Comparison of ENCODE assay signal across 8 cellular contexts in the genomic region with DNA sequence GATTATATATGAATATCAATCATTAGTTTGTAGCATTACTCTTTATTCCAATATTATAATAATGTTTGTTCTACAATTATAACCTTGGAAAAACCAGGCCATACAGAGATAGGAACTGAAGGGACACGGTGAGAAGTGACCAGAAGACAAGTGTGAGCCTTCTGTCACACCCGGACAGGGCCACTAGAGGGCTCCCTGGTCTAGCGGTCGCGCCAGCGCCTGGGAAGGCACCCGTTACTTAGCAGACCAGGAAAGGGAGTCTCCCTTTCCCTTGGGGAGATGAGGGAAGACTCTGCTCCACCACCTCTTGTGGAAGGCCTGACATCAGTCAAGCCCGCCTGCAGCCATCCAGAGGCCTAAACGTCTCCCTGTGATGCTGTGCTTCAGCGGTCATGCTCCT. TPM values are rescaled to one million over a fixed set of nuclear protein-coding genes. Genes with fewer than 3 reads are reported as not detected.
A peak's percentile ranks its signal among the peaks of the same experiment; 100 is the strongest.
DNase-seq lines count a peak whose midpoint lies in the region; ATAC-seq and TF ChIP-seq lines count a peak whose summit lies in the region.
"Not testable (repeated sequence)": the region's sequence is repeated elsewhere in the genome, so short reads cannot be mapped to it uniquely, and the experiment has no call there.

No MANE protein-coding gene starts in this region.

- intact Hi-C loops in HCT116 (cut with micrococcal nuclease); dorsolateral prefrontal cortex (cut with DNase I): not testable (repeated sequence)

- not testable (repeated sequence) for H3K4me3 ChIP-seq in BJ (ENCODE audit: low read depth, low read length); HCT116 (replicated peaks in 1 of 2; ENCODE audit: low read depth in 1 of 2, low read length in 2 of 2); NT2/D1 (ENCODE audit: insufficient read length, low read depth); dorsolateral prefrontal cortex; cardiac muscle cell

- DNase-seq in BJ (ENCODE audit: low read depth) = not testable (repeated sequence)
- peak; percentile 6 for DNase-seq in HCT116 (ENCODE audit: low read depth, low spot score)
- DNase-seq in NT2/D1 (ENCODE audit: low read depth, low spot score) = peak; percentile 36
- DNase-seq in activated T-cell treated with anti-CD3 and anti-CD28 coated beads for 48 hours (ENCODE audit: low read depth) = peak; percentile 5
- DNase-seq in dorsolateral prefrontal cortex = peak in 3 of 10 donors; percentile 17 to 62 (median 24)
- DNase-seq in cardiac muscle cell (ENCODE audit: low read depth in 1 of 2, low spot score in 1 of 2) = peak in 1 of 2 donors; percentile 6
- DNase-seq in medulla oblongata (ENCODE audit: extremely low spot score) = peak; percentile 33
- peak; percentile 32 for DNase-seq in stimulated activated CD4-positive, alpha-beta T cell treated with anti-CD3 and anti-CD28 coated beads, Interleukin-15, amount 100 ng/mL, for 24 hours

- not testable (repeated sequence) for H2AFZ ChIP-seq in HCT116 (ENCODE audit: low read depth, low read length, poor library complexity, severe bottlenecking)

- not testable (repeated sequence) for H3K27ac ChIP-seq in HCT116 (ENCODE audit: low read depth, low read length); dorsolateral prefrontal cortex; cardiac muscle cell

- not testable (repeated sequence) for BruUV-seq in HCT116 (replicated peaks; lab: Mats Ljungman, UMichigan)

- RAD21 ChIA-PET in HCT116 (lab: Charles Lee; ENCODE audit: low non-redundant PET in 1 of 2, low total read pairs in 2 of 2, uncharacterized antibody in 2 of 2, unreplicated experiment in 2 of 2) = not testable (repeated sequence)

- H3K4me2 ChIP-seq in HCT116 (ENCODE audit: low read length) = not testable (repeated sequence)

- POLR2A ChIA-PET in BJ (lab: Charles Lee); HCT116 (lab: Charles Lee): not testable (repeated sequence)

- H4K20me1 ChIP-seq in HCT116 (ENCODE audit: insufficient read depth) = not testable (repeated sequence)

- CTCF ChIA-PET in BJ (lab: Yijun Ruan, JAX); HCT116 (lab: Charles Lee): not testable (repeated sequence)

- not testable (repeated sequence) for H3K79me2 ChIP-seq in HCT116 (ENCODE audit: insufficient read depth, low read length)

- TF ChIP-seq CTCF in BJ (IDR thresholded peaks at IDR 0.05; ENCODE audit: insufficient read depth, low read depth, low read length) = 0 out of 2 replicates have a peak, but pooled peaks have one; percentile 9
- peak in 2 of 3 experiments; percentile 51 to 58; a peak in 4 of 6 replicates for TF ChIP-seq CTCF in HCT116 (IDR thresholded peaks at IDR 0.05 in 2 of 3, conservative IDR thresholded peaks at IDR 0.05 in 1 of 3; ENCODE audit: borderline replicate concordance in 1 of 3, insufficient read depth in 1 of 3, low read depth in 2 of 3, low read length in 2 of 3)
- TF ChIP-seq CTCF in dorsolateral prefrontal cortex (IDR thresholded peaks at IDR 0.05 in 54 of 56, conservative IDR thresholded peaks at IDR 0.05 in 2 of 56; ENCODE audit: low read depth in 1 of 56, partially characterized antibody in 56 of 56) = peak in 46 of 56 donors; percentile 12 to 58 (median 38)
- TF ChIP-seq CTCF in cardiac muscle cell (IDR thresholded peaks at IDR 0.05; ENCODE audit: low read depth, low read length) = peak; percentile 14

- not testable (repeated sequence) for H3K9me3 ChIP-seq in HCT116 (ENCODE audit: control insufficient read depth in 1 of 2, insufficient read depth in 1 of 2, low read depth in 1 of 2, low read length in 2 of 2); cardiac muscle cell (ENCODE audit: low read depth)
- peaks cover 19% of the 10 kb centered on the region; the same call in 1 of the 2 replicates for H3K9me3 ChIP-seq in NT2/D1 (ENCODE audit: insufficient read depth, low read length)

- H3K4me1 ChIP-seq in HCT116 (ENCODE audit: control insufficient read depth in 1 of 2, insufficient read depth in 2 of 2, low read length in 2 of 2); NT2/D1 (ENCODE audit: insufficient read depth, insufficient read length); cardiac muscle cell (ENCODE audit: low read depth): not testable (repeated sequence)

- H3K27me3 ChIP-seq in BJ (ENCODE audit: control insufficient read depth, insufficient read depth, low read length); HCT116 (ENCODE audit: insufficient read depth, low read length); NT2/D1 (ENCODE audit: insufficient read depth, insufficient read length); dorsolateral prefrontal cortex; cardiac muscle cell: not testable (repeated sequence)

- not testable (repeated sequence) for H3K9me2 ChIP-seq in HCT116 (ENCODE audit: insufficient read depth)

- ATAC-seq in HCT116 = not testable (repeated sequence)

- TF ChIP-seq POLR2A in HCT116 (IDR thresholded peaks at IDR 0.05; ENCODE audit: borderline replicate concordance, extremely low read depth, insufficient read depth, insufficient read length) = not testable (repeated sequence)

- H3K36me3 ChIP-seq in BJ (ENCODE audit: control insufficient read depth, insufficient read depth, low read length); HCT116 (ENCODE audit: control insufficient read depth in 1 of 2, insufficient read depth in 2 of 2, low read length in 2 of 2); NT2/D1 (ENCODE audit: insufficient read depth, insufficient read length, low read length); cardiac muscle cell: not testable (repeated sequence)

- not testable (repeated sequence) for H3K9ac ChIP-seq in HCT116 (ENCODE audit: low read length); NT2/D1 (ENCODE audit: insufficient read length, low read depth)

- peak; percentile 59 for TF ChIP-seq RAD21 in HCT116 (IDR thresholded peaks at IDR 0.05; ENCODE audit: low read depth)

RNA-seq across cellular contexts. Expression of a gene that starts 7.8 kb away (rescaled TPM):
- polyA plus RNA-seq in BJ (2011; rRNA removed) (4.7 and 8.7 TPM in 2 replicates), cardiac muscle cell (8.2 and 10.1 TPM in 2 replicates)
- polyA minus RNA-seq in BJ (2011; rRNA and poly(A)+ RNA removed) = 2.6 and 4.6 TPM in 2 replicates
- total RNA-seq in HCT116 (2021; ENCODE audit: unreplicated experiment) (0.02 TPM), dorsolateral prefrontal cortex (10 to 100 TPM; 19.5 to 58.5 (median 30.4) TPM), cardiac muscle cell (6.6 and 13.3 TPM in 2 replicates)
- not detected in 2 replicates for polyA plus RNA-seq in HCT116 (2012)

RNA-seq across cellular contexts. Expression of a gene that starts 22.2 kb away (rescaled TPM):
- 3.9 and 4.6 TPM in 2 replicates for polyA plus RNA-seq in BJ (2011; rRNA removed)
- 3.5 and 4.5 TPM in 2 replicates for polyA minus RNA-seq in BJ (2011; rRNA and poly(A)+ RNA removed)
- 4.4 TPM for total RNA-seq in HCT116 (2021; ENCODE audit: unreplicated experiment)
- 1.9 and 2.6 TPM in 2 replicates for polyA plus RNA-seq in HCT116 (2012)
- total RNA-seq in dorsolateral prefrontal cortex = 10 to 100 TPM in 119 of 120 experiments, 1 to 10 TPM in 1; 9.4 to 26.4 (median 16.9) TPM
- 5.2 and 18.5 TPM in 2 replicates for total RNA-seq in cardiac muscle cell
- 5.0 and 6.1 TPM in 2 replicates for polyA plus RNA-seq in cardiac muscle cell
